8 cellular contexts compared by ENCODE assay signal in genomic region chr6:43636312-43636667, GRCh38. TPM values are rescaled to one million over a fixed set of nuclear protein-coding genes. Genes with fewer than 3 reads are reported as not detected.
A peak's percentile ranks its signal among the peaks of the same experiment; 100 is the strongest.
DNase-seq lines count a peak whose midpoint lies in the region; ATAC-seq, FAIRE-seq and TF ChIP-seq lines count a peak whose summit lies in the region.

No MANE protein-coding gene starts in this region.

- H3K79me2 ChIP-seq in ACC112 (ENCODE audit: control insufficient read depth, insufficient read depth, low read length, unreplicated experiment) (peaks cover 33% of the 10 kb centered on the region), fibroblast of lung (ENCODE audit: control insufficient read depth, insufficient read depth, low read length) (peaks cover 28% of the 10 kb centered on the region), parathyroid adenoma (peaks cover 18% of the 10 kb centered on the region)

- no peak for DNase-seq in WERI-Rb-1
- DNase-seq in fibroblast of lung (ENCODE audit: low read depth in 2 of 2) = peak; percentile 10 to 22
- no peak for DNase-seq in GM19239 (ENCODE audit: insufficient read length, low spot score)
- no peak for DNase-seq in HuH-7.5 (ENCODE audit: low spot score)
- DNase-seq in islet precursor cell = no peak

- no peaks in the 10 kb centered on the region for H3K9me3 ChIP-seq in WERI-Rb-1 (ENCODE audit: severe bottlenecking)
- H3K9me3 ChIP-seq in fibroblast of lung (ENCODE audit: control insufficient read depth, insufficient read depth, low read depth, low read length) = no peaks in the 10 kb centered on the region
- H3K9me3 ChIP-seq in parathyroid adenoma (ENCODE audit: control insufficient read depth, low read length) = no peaks in the 10 kb centered on the region

- TF ChIP-seq CTCF in WERI-Rb-1 (IDR thresholded peaks at IDR 0.05; ENCODE audit: low read depth, low read length) (no peak), fibroblast of lung (conservative IDR thresholded peaks at IDR 0.05 in 1 of 2, IDR thresholded peaks at IDR 0.05 in 1 of 2; ENCODE audit: low read depth in 1 of 2, low read length in 2 of 2) (no peak), parathyroid adenoma (IDR thresholded peaks at IDR 0.05) (no peak)

- H3K27ac ChIP-seq in ACC112 (ENCODE audit: low read depth, low read length) (no peak overlapping the region), WERI-Rb-1 (peak overlapping the region; percentile 96), fibroblast of lung (ENCODE audit: insufficient read depth, low read length) (peak overlapping the region; percentile 37), parathyroid adenoma (peak overlapping the region; percentile 87)

- H3K4me2 ChIP-seq in fibroblast of lung (ENCODE audit: extremely low read depth, insufficient read depth, low read length) (peak overlapping the region; percentile 97), parathyroid adenoma (ENCODE audit: low read length) (peak overlapping the region; percentile 71)

- no peaks in the 10 kb centered on the region for H4K20me1 ChIP-seq in fibroblast of lung (ENCODE audit: control insufficient read depth, extremely low read depth, insufficient read depth, low read length)

- H2AFZ ChIP-seq in ACC112 (ENCODE audit: low read length, unreplicated experiment) = peak overlapping the region; percentile 77
- H2AFZ ChIP-seq in fibroblast of lung (ENCODE audit: low read length) = no peak overlapping the region
- peak overlapping the region; percentile 90 for H2AFZ ChIP-seq in parathyroid adenoma

- H3K4me3 ChIP-seq in ACC112 (ENCODE audit: low read depth, low read length) (peak overlapping the region; percentile 94), WERI-Rb-1 (ENCODE audit: low read depth, low read length) (peak overlapping the region; percentile 54), fibroblast of lung (replicated peaks in 1 of 4; ENCODE audit: control extremely low read depth in 1 of 4, insufficient read depth in 1 of 4, low read depth in 3 of 4, low read length in 4 of 4) (peak overlapping the region; percentile 31 to 94 (median 58)), parathyroid adenoma (ENCODE audit: low read depth, low read length) (peak overlapping the region; percentile 87)

- peak; percentile 14 for ATAC-seq in GM21423 (IDR thresholded peaks at IDR 0.05; ENCODE audit: unreplicated experiment)

- FAIRE-seq in GM19239 (lab: Jason Lieb, UNC) = no peak

- H3K9ac ChIP-seq in fibroblast of lung (ENCODE audit: insufficient read depth, low read length) (peak overlapping the region; percentile 64), parathyroid adenoma (no peak overlapping the region)

- H3K27me3 ChIP-seq in ACC112 (ENCODE audit: insufficient read depth, low read length) (no peaks in the 10 kb centered on the region), WERI-Rb-1 (ENCODE audit: insufficient read depth, low read depth, severe bottlenecking) (no peaks in the 10 kb centered on the region), fibroblast of lung (ENCODE audit: control insufficient read depth, insufficient read depth, low read length) (no peaks in the 10 kb centered on the region), parathyroid adenoma (ENCODE audit: control insufficient read depth, insufficient read depth, low read length) (no peaks in the 10 kb centered on the region)

- H3K36me3 ChIP-seq in ACC112 (ENCODE audit: insufficient read depth, low read length) = peaks cover 12% of the 10 kb centered on the region
- H3K36me3 ChIP-seq in WERI-Rb-1 = peaks cover 54% of the 10 kb centered on the region
- peaks cover 6% of the 10 kb centered on the region for H3K36me3 ChIP-seq in fibroblast of lung (ENCODE audit: control insufficient read depth, insufficient read depth, low read length)
- no peaks in the 10 kb centered on the region for H3K36me3 ChIP-seq in parathyroid adenoma (ENCODE audit: control insufficient read depth, insufficient read depth, low read length)

- peaks cover 13% of the 10 kb centered on the region for H3K4me1 ChIP-seq in ACC112 (ENCODE audit: control insufficient read depth, insufficient read depth, low read length, unreplicated experiment)
- H3K4me1 ChIP-seq in fibroblast of lung (ENCODE audit: control insufficient read depth, extremely low read depth, insufficient read depth, low read length) = peaks cover 2% of the 10 kb centered on the region
- H3K4me1 ChIP-seq in parathyroid adenoma = peaks cover 14% of the 10 kb centered on the region

RNA-seq across cellular contexts. Expression of gene MAD2L1BP, which starts 0.7 kb away (rescaled TPM):
- total RNA-seq in fibroblast of lung = 19.2 and 19.3 TPM in 2 replicates
- 34.5 and 39.0 TPM in 2 replicates for polyA plus RNA-seq in fibroblast of lung
- 21.7 and 26.8 TPM in 2 replicates for polyA plus RNA-seq in fibroblast of lung (2012)
- 37.6 and 39.8 TPM in 2 replicates for polyA minus RNA-seq in fibroblast of lung (ENCODE audit: low replicate concordance)

RNA-seq across cellular contexts. Expression of gene GTPBP2, which starts 7.2 kb away (rescaled TPM):
- total RNA-seq in fibroblast of lung = 111 and 174 TPM in 2 replicates
- 44.4 and 45.2 TPM in 2 replicates for polyA plus RNA-seq in fibroblast of lung
- 31.0 and 33.4 TPM in 2 replicates for polyA plus RNA-seq in fibroblast of lung (2012)
- polyA minus RNA-seq in fibroblast of lung (ENCODE audit: low replicate concordance) = 67.5 and 82.0 TPM in 2 replicates

RNA-seq across cellular contexts. Expression of gene RSPH9, which starts 8.5 kb away (rescaled TPM):
- 1.5 and 1.7 TPM in 2 replicates for total RNA-seq in fibroblast of lung
- polyA plus RNA-seq in fibroblast of lung = 0.50 and 0.87 TPM in 2 replicates
- 1.3 and 1.7 TPM in 2 replicates for polyA plus RNA-seq in fibroblast of lung (2012)
- polyA minus RNA-seq in fibroblast of lung (ENCODE audit: low replicate concordance) = 1.0 and 1.9 TPM in 2 replicates

RNA-seq across cellular contexts. Expression of gene MRPS18A, which starts 51.3 kb away (rescaled TPM):
- total RNA-seq in fibroblast of lung = 39.3 and 42.1 TPM in 2 replicates
- polyA plus RNA-seq in fibroblast of lung = 31.8 and 43.7 TPM in 2 replicates
- polyA plus RNA-seq in fibroblast of lung (2012) = 40.8 and 57.8 TPM in 2 replicates
- polyA minus RNA-seq in fibroblast of lung (ENCODE audit: low replicate concordance) = 65.6 and 98.5 TPM in 2 replicates

Comparison
In these comparisons a context has a peak if more than half of its experiments do, and no peak if none do; other contexts are left out.
1. DNase-seq: peak in fibroblast of lung (2 of 2); none in WERI-Rb-1 (single experiment), GM19239 (single experiment), HuH-7.5 (single experiment) and islet precursor cell (single experiment).
2. Peak in every context shown above with its lines, with median percentiles within 50 percentile points of each other: H3K4me3 ChIP-seq.